ENCODE assay signal across 13 cellular contexts in genomic region chr9:98190757-98191105, GRCh38. TPM values are rescaled to one million over a fixed set of nuclear protein-coding genes. Genes with fewer than 3 reads are reported as not detected.
DNase-seq lines count a peak whose midpoint lies in the region; ATAC-seq, FAIRE-seq and TF ChIP-seq lines count a peak whose summit lies in the region.
"Had no signal": no experiment of that assay in that cellular context is flagged by ENCODE, and none has a peak within 500 bp of the region (broad histone marks: within the 10 kb centered on the region; RNA-seq: fewer than 3 reads in every experiment).

No MANE protein-coding gene starts in this region.

- H3K36me3 Mint-ChIP-seq in activated naive CD4-positive, alpha-beta T cell treated with anti-CD3 and anti-CD28 coated beads for 36 hours (ENCODE audit: low read depth) = no peaks in the 10 kb centered on the region
- H3K36me3 Mint-ChIP-seq in activated T-helper 1 cell treated with anti-CD3 and anti-CD28 coated beads, Interleukin-12 subunit alpha, Interleukin-12 subunit beta, Interleukin-2, Interleukin-4 antibody, amounts not matched to agents 30 ng/mL and 10 ng/mL and 1 ng/mL, durations not matched to agents 14 hours and 24 hours and 36 hours (ENCODE audit: low read depth) = no peaks in the 10 kb centered on the region

- H3K27ac ChIP-seq in keratinocyte (ENCODE audit: control insufficient read depth, insufficient read depth, low read length) (no peak overlapping the region), right atrium auricular region (no peak overlapping the region)
- H3K27ac ChIP-seq: left ventricle myocardium inferior had no signal

- no peaks in the 10 kb centered on the region for H4K20me1 ChIP-seq in keratinocyte (ENCODE audit: control insufficient read depth, extremely low read depth, insufficient read depth, low read length)

- H3K4me2 ChIP-seq in keratinocyte (ENCODE audit: control insufficient read depth, extremely low read depth, insufficient read depth, low read depth, low read length) = peak overlapping the region; percentile 87

- FAIRE-seq in keratinocyte (lab: Jason Lieb, UNC) = no peak

- H2AFZ ChIP-seq in keratinocyte (ENCODE audit: control insufficient read depth, low read length) = no peak overlapping the region

- no peaks in the 10 kb centered on the region for H3K9me3 ChIP-seq in keratinocyte (ENCODE audit: control insufficient read depth, low read depth, low read length)
- no peaks in the 10 kb centered on the region for H3K9me3 ChIP-seq in right atrium auricular region
- H3K9me3 ChIP-seq: left ventricle myocardium inferior had no signal

- peak overlapping the region; percentile 6 for H3K4me3 Mint-ChIP-seq in activated naive CD4-positive, alpha-beta T cell treated with anti-CD3 and anti-CD28 coated beads for 36 hours
- peak overlapping the region; percentile 72 for H3K4me3 Mint-ChIP-seq in activated T-helper 1 cell treated with anti-CD3 and anti-CD28 coated beads, Interleukin-12 subunit alpha, Interleukin-12 subunit beta, Interleukin-2, Interleukin-4 antibody, amounts not matched to agents 30 ng/mL and 10 ng/mL and 1 ng/mL, durations not matched to agents 14 hours and 24 hours and 36 hours
- peak overlapping the region; percentile 87 to 89 for H3K4me3 Mint-ChIP-seq in stimulated activated naive CD8-positive, alpha-beta T cell treated with anti-CD3 and anti-CD28 coated beads, Interleukin-15, amount 100 ng/mL, for 72 hours

- no peaks in the 10 kb centered on the region for H3K27me3 Mint-ChIP-seq in activated naive CD4-positive, alpha-beta T cell treated with anti-CD3 and anti-CD28 coated beads for 36 hours (ENCODE audit: low read depth)
- H3K27me3 Mint-ChIP-seq in activated T-helper 1 cell treated with anti-CD3 and anti-CD28 coated beads, Interleukin-12 subunit alpha, Interleukin-12 subunit beta, Interleukin-2, Interleukin-4 antibody, amounts not matched to agents 30 ng/mL and 10 ng/mL and 1 ng/mL, durations not matched to agents 14 hours and 24 hours and 36 hours (ENCODE audit: insufficient read depth) = peaks cover 14% of the 10 kb centered on the region
- H3K27me3 Mint-ChIP-seq in stimulated activated naive CD8-positive, alpha-beta T cell treated with anti-CD3 and anti-CD28 coated beads, Interleukin-15, amount 100 ng/mL, for 72 hours = no peaks in the 10 kb centered on the region

- CTCF ChIA-PET in activated naive CD4-positive, alpha-beta T cell treated with anti-CD3 and anti-CD28 coated beads for 36 hours (lab: Charles Lee) = interaction anchor here (1.9 to 3.0 kb wide), 2 partner anchors 14 to 17 kb away, joined by 4 to 12 read pairs; no protein-coding TSS in a partner anchor

- no peaks in the 10 kb centered on the region for H3K9me3 Mint-ChIP-seq in activated naive CD4-positive, alpha-beta T cell treated with anti-CD3 and anti-CD28 coated beads for 36 hours
- H3K9me3 Mint-ChIP-seq in activated T-helper 1 cell treated with anti-CD3 and anti-CD28 coated beads, Interleukin-12 subunit alpha, Interleukin-12 subunit beta, Interleukin-2, Interleukin-4 antibody, amounts not matched to agents 30 ng/mL and 10 ng/mL and 1 ng/mL, durations not matched to agents 14 hours and 24 hours and 36 hours = no peaks in the 10 kb centered on the region
- no peaks in the 10 kb centered on the region for H3K9me3 Mint-ChIP-seq in stimulated activated naive CD8-positive, alpha-beta T cell treated with anti-CD3 and anti-CD28 coated beads, Interleukin-15, amount 100 ng/mL, for 72 hours

- H3K9ac ChIP-seq in keratinocyte (ENCODE audit: control insufficient read depth, extremely low read depth, insufficient read depth, low read length) = no peak overlapping the region

- H3K4me3 ChIP-seq in keratinocyte (ENCODE audit: control insufficient read depth in 2 of 3, extremely low read depth in 1 of 3, insufficient read depth in 2 of 3, low read depth in 1 of 3, low read length in 3 of 3) = peak overlapping the region in 2 of 3 experiments; percentile 79 to 81
- no peak overlapping the region for H3K4me3 ChIP-seq in right atrium auricular region
- H3K4me3 ChIP-seq: left ventricle myocardium inferior had no signal

- TF ChIP-seq CTCF in keratinocyte (optimal IDR thresholded peaks at IDR 0.05 in 1 of 3, IDR thresholded peaks at IDR 0.05 in 1 of 3, conservative IDR thresholded peaks at IDR 0.05 in 1 of 3; ENCODE audit: extremely low read depth in 1 of 3, insufficient read depth in 2 of 3, low read length in 3 of 3) (no peak), right atrium auricular region (IDR thresholded peaks at IDR 0.05) (no peak)

- peaks cover 32% of the 10 kb centered on the region for H3K4me1 ChIP-seq in keratinocyte (ENCODE audit: control insufficient read depth, extremely low read depth, insufficient read depth, low read length)
- H3K4me1 ChIP-seq in right atrium auricular region = peaks cover 0 to 13% of the 10 kb centered on the region in 2 donors

- H3K79me2 ChIP-seq in keratinocyte (ENCODE audit: control insufficient read depth, insufficient read depth, low read length) = peaks cover 60% of the 10 kb centered on the region

- ATAC-seq in stimulated activated naive CD8-positive, alpha-beta T cell treated with anti-CD3 and anti-CD28 coated beads, Interleukin-15, amount 100 ng/mL, for 72 hours = no peak

- DNase-seq in activated naive CD4-positive, alpha-beta T cell treated with anti-CD3 and anti-CD28 coated beads for 36 hours = no peak
- DNase-seq in activated naive CD4-positive, alpha-beta T cell (lab: John Stamatoyannopoulos, UW) = no peak
- no peak for DNase-seq in activated T-helper 1 cell treated with anti-CD3 and anti-CD28 coated beads, Interleukin-12 subunit alpha, Interleukin-12 subunit beta, Interleukin-2, Interleukin-4 antibody, amounts not matched to agents 30 ng/mL and 10 ng/mL and 1 ng/mL, durations not matched to agents 14 hours and 24 hours and 36 hours (ENCODE audit: low spot score)
- DNase-seq in keratinocyte (ENCODE audit: low read depth, low spot score) = no peak
- no peak for DNase-seq in stimulated activated naive CD8-positive, alpha-beta T cell treated with anti-CD3 and anti-CD28 coated beads, Interleukin-15, amount 100 ng/mL, for 72 hours
- no peak for DNase-seq in right atrium auricular region (ENCODE audit: low spot score)
- DNase-seq in iPS-NIHi7 (ENCODE audit: extremely low spot score) = no peak
- DNase-seq in effector CD8-positive, alpha-beta T cell (lab: John Stamatoyannopoulos, UW) = no peak
- DNase-seq: activated CD4-positive, CD25-positive, alpha-beta regulatory T cell; aorta; hippocampal formation; left ventricle myocardium inferior; NCI-H345 had no signal

- dilution Hi-C loops in keratinocyte (cut with MboI; ENCODE audit: extremely low pct_ligation_motif_present, low sequenced_read_pairs) = no loop called here

- H3K36me3 ChIP-seq in keratinocyte (ENCODE audit: control insufficient read depth in 2 of 2, extremely low read depth in 1 of 2, insufficient read depth in 2 of 2, low read length in 2 of 2) (no peaks in the 10 kb centered on the region), right atrium auricular region (no peaks in the 10 kb centered on the region)
- H3K36me3 ChIP-seq: left ventricle myocardium inferior had no signal

- intact Hi-C loops in activated naive CD4-positive, alpha-beta T cell treated with anti-CD3 and anti-CD28 coated beads for 36 hours (cut with micrococcal nuclease) = no loop called here
- intact Hi-C loops in activated T-helper 1 cell treated with anti-CD3 and anti-CD28 coated beads, Interleukin-12 subunit alpha, Interleukin-12 subunit beta, Interleukin-2, Interleukin-4 antibody, amounts not matched to agents 30 ng/mL and 10 ng/mL and 1 ng/mL, durations not matched to agents 14 hours and 24 hours and 36 hours (cut with micrococcal nuclease) = no loop called here

- no peak overlapping the region for H3K27ac Mint-ChIP-seq in activated naive CD4-positive, alpha-beta T cell treated with anti-CD3 and anti-CD28 coated beads for 36 hours
- H3K27ac Mint-ChIP-seq in activated T-helper 1 cell treated with anti-CD3 and anti-CD28 coated beads, Interleukin-12 subunit alpha, Interleukin-12 subunit beta, Interleukin-2, Interleukin-4 antibody, amounts not matched to agents 30 ng/mL and 10 ng/mL and 1 ng/mL, durations not matched to agents 14 hours and 24 hours and 36 hours = no peak overlapping the region
- no peak overlapping the region for H3K27ac Mint-ChIP-seq in stimulated activated naive CD8-positive, alpha-beta T cell treated with anti-CD3 and anti-CD28 coated beads, Interleukin-15, amount 100 ng/mL, for 72 hours

- no peaks in the 10 kb centered on the region for H3K9me1 ChIP-seq in keratinocyte (ENCODE audit: control insufficient read depth, extremely low read depth, insufficient read depth, low read length)

- H3K27me3 ChIP-seq in keratinocyte (ENCODE audit: control insufficient read depth, extremely low read depth, insufficient read depth, low read length) (no peaks in the 10 kb centered on the region), right atrium auricular region (no peaks in the 10 kb centered on the region)

- H3K4me1 Mint-ChIP-seq in activated naive CD4-positive, alpha-beta T cell treated with anti-CD3 and anti-CD28 coated beads for 36 hours (ENCODE audit: low read depth) = peaks cover 27% of the 10 kb centered on the region
- H3K4me1 Mint-ChIP-seq in activated T-helper 1 cell treated with anti-CD3 and anti-CD28 coated beads, Interleukin-12 subunit alpha, Interleukin-12 subunit beta, Interleukin-2, Interleukin-4 antibody, amounts not matched to agents 30 ng/mL and 10 ng/mL and 1 ng/mL, durations not matched to agents 14 hours and 24 hours and 36 hours (ENCODE audit: low read depth) = peaks cover 16% of the 10 kb centered on the region
- H3K4me1 Mint-ChIP-seq in stimulated activated naive CD8-positive, alpha-beta T cell treated with anti-CD3 and anti-CD28 coated beads, Interleukin-15, amount 100 ng/mL, for 72 hours = peaks cover 63% of the 10 kb centered on the region

RNA-seq across cellular contexts. Expression of gene CORO2A, which starts 1.7 kb away (rescaled TPM):
- 1 to 10 TPM; 8.1 to 8.2 TPM for total RNA-seq in activated naive CD4-positive, alpha-beta T cell treated with anti-CD3 and anti-CD28 coated beads for 36 hours
- total RNA-seq in activated T-helper 1 cell treated with anti-CD3 and anti-CD28 coated beads, Interleukin-12 subunit alpha, Interleukin-12 subunit beta, Interleukin-2, Interleukin-4 antibody, amounts not matched to agents 30 ng/mL and 10 ng/mL and 1 ng/mL, durations not matched to agents 14 hours and 24 hours and 36 hours = 1.3 TPM in 2 replicates
- polyA plus RNA-seq in keratinocyte = 30.9 to 45.2 TPM (median 31.7 TPM) in 3 replicates
- polyA plus RNA-seq in keratinocyte (2011; ENCODE audit: low read depth) = 9.8 TPM
- 33.2 and 34.5 TPM in 2 replicates for polyA plus RNA-seq in keratinocyte (2011; cell fraction: cytosol; rRNA removed)
- polyA plus RNA-seq in keratinocyte (2011; cell fraction: nucleus; rRNA removed) = 35.1 and 38.7 TPM in 2 replicates
- polyA plus RNA-seq in keratinocyte (2012; ENCODE audit: low replicate concordance) = 17.9 and 33.7 TPM in 2 replicates
- 49.6 to 65.0 TPM (median 51.0 TPM) in 3 replicates for polyA minus RNA-seq in keratinocyte
- polyA minus RNA-seq in keratinocyte (2011; cell fraction: cytosol; rRNA and poly(A)+ RNA removed) = 38.0 TPM
- 23.0 and 30.8 TPM in 2 replicates for polyA minus RNA-seq in keratinocyte (2011; cell fraction: nucleus; rRNA and poly(A)+ RNA removed)
- under 1 TPM; 0.39 to 0.44 TPM for total RNA-seq in right atrium auricular region

Comparison
In these comparisons a context has a peak if more than half of its experiments do, and no peak if none do; other contexts are left out.
1. H3K4me3 Mint-ChIP-seq: peak in every context shown above with its lines; median percentile 88 in stimulated activated naive CD8-positive, alpha-beta T cell treated with anti-CD3 and anti-CD28 coated beads, Interleukin-15, amount 100 ng/mL, for 72 hours; 72 in activated T-helper 1 cell treated with anti-CD3 and anti-CD28 coated beads, Interleukin-12 subunit alpha, Interleukin-12 subunit beta, Interleukin-2, Interleukin-4 antibody, amounts not matched to agents 30 ng/mL and 10 ng/mL and 1 ng/mL, durations not matched to agents 14 hours and 24 hours and 36 hours; 6 in activated naive CD4-positive, alpha-beta T cell treated with anti-CD3 and anti-CD28 coated beads for 36 hours.
2. H3K4me3 ChIP-seq: peak in keratinocyte (2 of 3); none in right atrium auricular region (0 of 2).